ENCODE assay signal across 16 cellular contexts in the genomic region with DNA sequence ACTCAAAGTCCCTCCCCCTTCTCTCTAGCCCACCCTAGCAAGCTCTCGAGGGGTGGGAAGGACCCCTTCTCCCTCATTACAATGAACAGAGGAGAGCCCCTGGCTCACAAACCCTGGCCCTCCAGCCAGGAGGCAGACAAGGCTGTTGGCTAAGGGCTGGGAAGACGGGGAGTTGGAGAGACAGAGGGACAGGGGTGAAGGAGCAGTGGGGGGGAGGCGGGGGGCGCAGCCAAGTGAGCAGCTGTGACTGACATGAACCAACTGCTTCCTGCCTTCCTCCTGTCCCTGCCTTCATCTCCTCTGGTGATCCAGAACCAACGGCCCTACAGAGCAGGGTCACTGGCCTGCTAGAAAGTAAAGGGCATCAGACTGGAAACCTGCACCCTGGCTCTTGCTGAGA.
"Had no signal": no experiment of that assay in that cellular context is flagged by ENCODE, and none has a peak within 500 bp of the region (broad histone marks: within the 10 kb centered on the region; RNA-seq: fewer than 3 reads in every experiment).

No MANE protein-coding gene starts in this region.

- H3K4me1 ChIP-seq: colonic mucosa had no signal

- H3K27ac ChIP-seq: colonic mucosa had no signal

- H3K27me3 ChIP-seq: colonic mucosa, dorsolateral prefrontal cortex, esophagus muscularis mucosa, tibial nerve had no signal

- H3K36me3 ChIP-seq: colonic mucosa, esophagus muscularis mucosa, tibial nerve had no signal

- DNase-seq: activated B cell treated with CpG ODN at 0.5 μM for 24 hours; activated CD4-positive, alpha-beta T cell treated with anti-CD3 and anti-CD28 coated beads for 36 hours; activated CD4-positive, alpha-beta T cell treated with anti-CD3 and anti-CD28 coated beads, Interleukin-2, amount 50 U/mL, for 4 hours; activated CD8-positive, alpha-beta memory T cell treated with anti-CD3 and anti-CD28 coated beads, Interleukin-2, amount 50 U/mL, for 48 hours; activated naive CD4-positive, alpha-beta T cell treated with Interleukin-2 at 50 U/mL for 16 hours; activated T-cell treated with anti-CD3 and anti-CD28 coated beads, Interleukin-2, amount 50 U/mL, for 4 hours; amygdala; colonic mucosa; dorsolateral prefrontal cortex; hypothalamus; stimulated activated CD4-positive, alpha-beta T cell treated with anti-CD3 and anti-CD28 coated beads, Interleukin-2, amount 100 ng/mL, for 24 hours; stimulated activated naive CD8-positive, alpha-beta T cell treated with anti-CD3 and anti-CD28 coated beads, Interleukin-15, amount 100 ng/mL, for 72 hours; T-cell had no signal

- H3K4me3 ChIP-seq: colonic mucosa, dorsolateral prefrontal cortex, esophagus muscularis mucosa, skin epidermis, tibial nerve had no signal

- H3K9me3 ChIP-seq: colonic mucosa, esophagus muscularis mucosa, tibial nerve had no signal
